8 cellular contexts compared by ENCODE assay signal in the genomic region with DNA sequence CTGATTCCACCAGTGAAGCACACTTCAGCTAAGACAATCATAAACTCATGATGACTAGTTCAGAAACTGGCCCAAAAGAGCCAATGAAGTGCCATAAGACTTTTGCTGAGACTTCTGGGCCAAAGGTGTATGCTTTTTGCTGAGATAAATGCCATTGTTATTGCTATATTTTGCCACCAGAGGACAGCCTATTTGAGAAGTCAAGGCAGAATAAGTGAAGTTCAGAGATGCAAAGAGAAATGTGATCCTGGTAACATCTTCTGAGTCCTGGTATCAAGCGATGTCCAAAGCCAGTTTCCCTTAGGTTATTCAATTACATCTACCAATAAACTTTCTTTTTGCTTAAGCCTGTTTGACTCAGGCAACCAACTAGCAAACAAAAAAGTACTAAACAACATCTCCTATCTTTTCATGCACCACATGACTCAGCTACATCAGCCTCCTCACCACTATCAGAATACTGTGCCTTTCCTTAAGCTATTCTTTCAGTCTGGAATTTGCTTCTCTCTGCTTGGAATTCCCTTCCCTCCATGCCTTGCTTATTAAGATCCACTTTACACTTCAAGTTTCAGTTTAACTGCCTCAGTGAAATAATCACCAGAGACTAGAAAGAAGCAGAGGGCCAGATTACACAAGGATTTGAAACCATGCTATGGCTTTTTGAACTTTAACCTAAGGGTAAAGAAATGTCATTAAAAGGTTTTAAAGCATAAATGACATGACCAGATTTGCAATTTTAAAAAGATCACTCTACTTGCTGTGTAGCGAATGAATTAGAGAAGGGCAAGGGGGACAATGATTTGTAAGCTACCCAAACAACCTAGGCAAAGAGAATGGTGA. TPM values are rescaled to one million over a fixed set of nuclear protein-coding genes. Genes with fewer than 3 reads are reported as not detected.
DNase-seq lines count a peak whose midpoint lies in the region; ATAC-seq, FAIRE-seq and TF ChIP-seq lines count a peak whose summit lies in the region.

No MANE protein-coding gene starts in this region.

- no peak for TF ChIP-seq POLR2A in GM12892 (IDR thresholded peaks at IDR 0.05; ENCODE audit: low read depth, low read length)
- no peak for TF ChIP-seq POLR2A in suprapubic skin (IDR thresholded peaks at IDR 0.05)

- TF ChIP-seq EP300 in suprapubic skin (IDR thresholded peaks at IDR 0.05): no peak

- no peak overlapping the region for H3K4me3 ChIP-seq in suprapubic skin

- WGBS in suprapubic skin: 88% methylated on average over 2 of the region's 2 CpGs

- no peaks in the 10 kb centered on the region for H3K36me3 ChIP-seq in suprapubic skin

- peak; percentile 24 for FAIRE-seq in GM12892 (lab: Jason Lieb, UNC)

- TF ChIP-seq CTCF in AG09319 (IDR thresholded peaks at IDR 0.05; ENCODE audit: low read depth, low read length): peak; percentile 49
- TF ChIP-seq CTCF in suprapubic skin (IDR thresholded peaks at IDR 0.05): no peak

- no peak for ATAC-seq in HG02623 (IDR thresholded peaks at IDR 0.05; ENCODE audit: unreplicated experiment)

- no peak for DNase-seq in AG09319 (ENCODE audit: extremely low read depth, low read depth)
- no peak for DNase-seq in GM12892 (ENCODE audit: insufficient read length)
- peak; percentile 22 for DNase-seq in SW480 (ENCODE audit: low spot score)
- peak; percentile 35 for DNase-seq in kidney glomerular epithelial cell (lab: John Stamatoyannopoulos, UW)
- DNase-seq in NK-92 treated with Interleukin-12 subunit alpha and Interleukin-12 subunit beta, amount 100 ng/mL, for 24 hours (lab: John Stamatoyannopoulos, UW): no peak
- DNase-seq in mucosa of gallbladder (ENCODE audit: low spot score): no peak
- DNase-seq in suprapubic skin (ENCODE audit: low spot score in 2 of 2): no peak

- H3K9me3 ChIP-seq in suprapubic skin: peaks cover 3% of the 10 kb centered on the region

- H3K27ac ChIP-seq in suprapubic skin: no peak overlapping the region

- H3K4me1 ChIP-seq in suprapubic skin: peaks cover 5% of the 10 kb centered on the region

- no peaks in the 10 kb centered on the region for H3K27me3 ChIP-seq in suprapubic skin

RNA-seq across cellular contexts. Expression of a gene that starts 14.0 kb away (rescaled TPM):
- 3.5 TPM for polyA plus RNA-seq in GM12892 (2012; ENCODE audit: missing spikeins)
- 17.6 TPM for total RNA-seq in mucosa of gallbladder
- 10 to 100 TPM; 18.1 to 37.2 (median 35.0) TPM for total RNA-seq in suprapubic skin

Comparison
In these comparisons a context has a peak if more than half of its experiments do, and no peak if none do; other contexts are left out.
1. DNase-seq: peak in SW480 (single experiment) and kidney glomerular epithelial cell (single experiment); none in AG09319 (single experiment), GM12892 (single experiment), NK-92 treated with Interleukin-12 subunit alpha and Interleukin-12 subunit beta, amount 100 ng/mL, for 24 hours (single experiment), mucosa of gallbladder (single experiment) and suprapubic skin (0 of 2).